Comparison of ENCODE assay signal across 18 cellular contexts in genomic region chr1:996851-997727, GRCh38. TPM values are rescaled to one million over a fixed set of nuclear protein-coding genes. Genes with fewer than 3 reads are reported as not detected.
A peak's percentile ranks its signal among the peaks of the same experiment; 100 is the strongest.
DNase-seq lines count a peak whose midpoint lies in the region; ATAC-seq, FAIRE-seq and TF ChIP-seq lines count a peak whose summit lies in the region.
"Had no signal": no experiment of that assay in that cellular context is flagged by ENCODE, and none has a peak within 500 bp of the region (broad histone marks: within the 10 kb centered on the region; RNA-seq: fewer than 3 reads in every experiment).

No MANE protein-coding gene starts in this region.

- no peak overlapping the region for H3K27ac Mint-ChIP-seq in activated naive CD4-positive, alpha-beta T cell treated with anti-CD3 and anti-CD28 coated beads, Interleukin-2, amount 10 ng/mL, durations not matched to agents 7 days and 5 days
- no peak overlapping the region for H3K27ac Mint-ChIP-seq in activated naive CD4-positive, alpha-beta T cell treated with anti-CD3 and anti-CD28 coated beads, Interleukin-2, amount 50 U/mL, for 72 hours
- H3K27ac Mint-ChIP-seq in stimulated activated naive B cell treated with anti-CD40 and anti-IgM and Interleukin-4, amounts not matched to agents 10 μg/mL and 1 μg/mL and 100 μg/mL, for 72 hours = peak overlapping the region; percentile 62
- H3K27ac Mint-ChIP-seq: activated naive CD8-positive, alpha-beta T cell treated with anti-CD3 and anti-CD28 coated beads, Interleukin-2, amount 10 ng/mL, durations not matched to agents 7 days and 5 days had no signal

- intact Hi-C loops in kidney (cut with DNase I) = no loop called here

- H3K27ac ChIP-seq in RWPE2 (ENCODE audit: poor library complexity, severe bottlenecking) (no peak overlapping the region), kidney (ENCODE audit: low read depth in 2 of 2, low read length in 2 of 2) (no peak overlapping the region)
- H3K27ac ChIP-seq: GM23248, PC-9 had no signal

- peak; percentile 19 for DNase-seq in activated naive CD4-positive, alpha-beta T cell treated with anti-CD3 and anti-CD28 coated beads, Interleukin-2, amount 10 ng/mL, durations not matched to agents 7 days and 5 days
- DNase-seq in activated naive CD4-positive, alpha-beta T cell treated with anti-CD3 and anti-CD28 coated beads, Interleukin-2, amount 50 U/mL, for 72 hours (ENCODE audit: low spot score in 2 of 2) = no peak
- DNase-seq in RWPE2 (ENCODE audit: low spot score) (peak; percentile 57), kidney (peak; percentile 70), GM20000 (ENCODE audit: low spot score) (no peak), HuH-7.5 (ENCODE audit: low spot score) (no peak), KBM-7 (no peak)
- no peak for DNase-seq in stimulated activated naive B cell treated with anti-CD40 and anti-IgM and Interleukin-4, amounts not matched to agents 10 μg/mL and 1 μg/mL and 100 μg/mL, for 72 hours
- DNase-seq: activated naive CD8-positive, alpha-beta T cell treated with anti-CD3 and anti-CD28 coated beads, Interleukin-2, amount 10 ng/mL, durations not matched to agents 7 days and 5 days; GM23248; KG1; NCI-H1436; NCI-H446; PC-9; stimulated activated CD4-positive, alpha-beta T cell treated with anti-CD3 and anti-CD28 coated beads, Interleukin-4, amount 100 ng/mL, for 1 hour; SW 1271 had no signal

- no peak for FAIRE-seq in kidney (lab: Jason Lieb, UNC)

- H3K36me3 ChIP-seq in RWPE2 (ENCODE audit: low read depth) (no peaks in the 10 kb centered on the region), kidney (ENCODE audit: control insufficient read depth in 1 of 2, insufficient read depth in 2 of 2, low read length in 2 of 2) (no peaks in the 10 kb centered on the region)

- in situ Hi-C loops in KBM-7 (cut with MboI; ENCODE audit: low pct_unique_long_range_greater_than_20kb, low sequenced_read_pairs) = no loop called here

- H3K4me1 Mint-ChIP-seq in activated naive CD4-positive, alpha-beta T cell treated with anti-CD3 and anti-CD28 coated beads, Interleukin-2, amount 10 ng/mL, durations not matched to agents 7 days and 5 days = peaks cover 11% of the 10 kb centered on the region
- H3K4me1 Mint-ChIP-seq in stimulated activated naive B cell treated with anti-CD40 and anti-IgM and Interleukin-4, amounts not matched to agents 10 μg/mL and 1 μg/mL and 100 μg/mL, for 72 hours = peaks cover 11 to 25% of the 10 kb centered on the region in 2 donors

- TF ChIP-seq CTCF in RWPE2 (IDR thresholded peaks at IDR 0.05; ENCODE audit: poor library complexity, severe bottlenecking) = no peak
- no peak for TF ChIP-seq CTCF in kidney (IDR thresholded peaks at IDR 0.05; ENCODE audit: borderline replicate concordance, extremely low read depth, insufficient read depth)
- no peak for TF ChIP-seq CTCF in GM20000 (IDR thresholded peaks at IDR 0.05; ENCODE audit: extremely low read depth, missing control alignments)

- ATAC-seq in activated naive CD4-positive, alpha-beta T cell treated with anti-CD3 and anti-CD28 coated beads, Interleukin-2, amount 50 U/mL, for 72 hours = no peak
- ATAC-seq in RWPE2 (ENCODE audit: low read depth) = no peak
- ATAC-seq in stimulated activated naive B cell treated with anti-CD40 and anti-IgM and Interleukin-4, amounts not matched to agents 10 μg/mL and 1 μg/mL and 100 μg/mL, for 72 hours (replicated peaks) = no peak

- no peak overlapping the region for H3K4me3 Mint-ChIP-seq in activated naive CD4-positive, alpha-beta T cell treated with anti-CD3 and anti-CD28 coated beads, Interleukin-2, amount 10 ng/mL, durations not matched to agents 7 days and 5 days
- H3K4me3 Mint-ChIP-seq in stimulated activated naive B cell treated with anti-CD40 and anti-IgM and Interleukin-4, amounts not matched to agents 10 μg/mL and 1 μg/mL and 100 μg/mL, for 72 hours = peak overlapping the region in 1 of 2 donors; percentile 8
- H3K4me3 Mint-ChIP-seq: activated naive CD8-positive, alpha-beta T cell treated with anti-CD3 and anti-CD28 coated beads, Interleukin-2, amount 10 ng/mL, durations not matched to agents 7 days and 5 days had no signal

- H3K27me3 Mint-ChIP-seq in activated naive CD4-positive, alpha-beta T cell treated with anti-CD3 and anti-CD28 coated beads, Interleukin-2, amount 10 ng/mL, durations not matched to agents 7 days and 5 days = peaks cover 87% of the 10 kb centered on the region
- H3K27me3 Mint-ChIP-seq in stimulated activated naive B cell treated with anti-CD40 and anti-IgM and Interleukin-4, amounts not matched to agents 10 μg/mL and 1 μg/mL and 100 μg/mL, for 72 hours = peaks cover 38 to 65% of the 10 kb centered on the region in 2 donors

- H3K9me3 Mint-ChIP-seq in activated naive CD4-positive, alpha-beta T cell treated with anti-CD3 and anti-CD28 coated beads, Interleukin-2, amount 10 ng/mL, durations not matched to agents 7 days and 5 days = peaks cover 4% of the 10 kb centered on the region
- H3K9me3 Mint-ChIP-seq in activated naive CD4-positive, alpha-beta T cell treated with anti-CD3 and anti-CD28 coated beads, Interleukin-2, amount 50 U/mL, for 72 hours = peaks cover 1 to 3% of the 10 kb centered on the region in 2 donors
- H3K9me3 Mint-ChIP-seq in stimulated activated naive B cell treated with anti-CD40 and anti-IgM and Interleukin-4, amounts not matched to agents 10 μg/mL and 1 μg/mL and 100 μg/mL, for 72 hours = peaks cover under 1 to 3% of the 10 kb centered on the region in 2 donors

- no peaks in the 10 kb centered on the region for H3K36me3 Mint-ChIP-seq in activated naive CD4-positive, alpha-beta T cell treated with anti-CD3 and anti-CD28 coated beads, Interleukin-2, amount 10 ng/mL, durations not matched to agents 7 days and 5 days
- H3K36me3 Mint-ChIP-seq in activated naive CD4-positive, alpha-beta T cell treated with anti-CD3 and anti-CD28 coated beads, Interleukin-2, amount 50 U/mL, for 72 hours = peaks cover 0 to 10% of the 10 kb centered on the region in 2 donors
- no peaks in the 10 kb centered on the region for H3K36me3 Mint-ChIP-seq in stimulated activated naive B cell treated with anti-CD40 and anti-IgM and Interleukin-4, amounts not matched to agents 10 μg/mL and 1 μg/mL and 100 μg/mL, for 72 hours

- H3K27me3 ChIP-seq in RWPE2 (ENCODE audit: insufficient read depth, poor library complexity, severe bottlenecking) = no peaks in the 10 kb centered on the region

- H3K9ac ChIP-seq in kidney (ENCODE audit: low read length in 2 of 2) = no peak overlapping the region
- H3K9ac ChIP-seq: GM23248 had no signal

- H3K9me3 ChIP-seq in RWPE2 (ENCODE audit: severe bottlenecking) (no peaks in the 10 kb centered on the region), kidney (ENCODE audit: control insufficient read depth in 1 of 2, low read length in 2 of 2) (no peaks in the 10 kb centered on the region)

- H3K4me3 ChIP-seq in RWPE2 (ENCODE audit: severe bottlenecking) (no peak overlapping the region), kidney (ENCODE audit: low read length in 2 of 2) (no peak overlapping the region)
- H3K4me3 ChIP-seq: GM23248, PC-9 had no signal

- CTCF ChIA-PET in activated naive CD4-positive, alpha-beta T cell treated with anti-CD3 and anti-CD28 coated beads, Interleukin-2, amount 10 ng/mL, durations not matched to agents 7 days and 5 days (lab: Charles Lee) = interaction anchor here (1.4 kb wide), 2 partner anchors 13 to 125 kb away, joined by 3 to 5 read pairs; no protein-coding TSS in a partner anchor

- H3K4me1 ChIP-seq in RWPE2 (ENCODE audit: insufficient read depth, poor library complexity, severe bottlenecking) (peaks cover 5% of the 10 kb centered on the region), kidney (ENCODE audit: control insufficient read depth in 1 of 2, insufficient read depth in 1 of 2, low read depth in 1 of 2, low read length in 2 of 2) (peaks cover 0 to 7% of the 10 kb centered on the region in 2 donors)

RNA-seq across cellular contexts. Expression of gene HES4, which starts 2.8 kb away (rescaled TPM):
- total RNA-seq in activated naive CD4-positive, alpha-beta T cell treated with anti-CD3 and anti-CD28 coated beads, Interleukin-2, amount 50 U/mL, for 72 hours = 1 to 10 TPM; 3.2 to 4.4 TPM
- total RNA-seq in kidney = 32.0 TPM
- 15.8 TPM for polyA plus RNA-seq in kidney (ENCODE audit: insufficient read depth, low read depth, low replicate concordance)

RNA-seq across cellular contexts. Expression of gene PERM1, which starts 15.2 kb away (rescaled TPM):
- not detected for total RNA-seq in activated naive CD4-positive, alpha-beta T cell treated with anti-CD3 and anti-CD28 coated beads, Interleukin-2, amount 50 U/mL, for 72 hours
- 0.25 TPM for total RNA-seq in kidney
- 0.86 TPM for polyA plus RNA-seq in kidney (ENCODE audit: insufficient read depth, low read depth, low replicate concordance)
- total RNA-seq: activated naive CD8-positive, alpha-beta T cell treated with anti-CD3 and anti-CD28 coated beads, Interleukin-2, amount 10 ng/mL, durations not matched to agents 7 days and 5 days; epithelial cell of proximal tubule; GM23248 had no signal

RNA-seq across cellular contexts. Expression of gene ISG15, which starts 16.2 kb away (rescaled TPM):
- 10 to 100 TPM; 91.6 to 97.5 TPM for total RNA-seq in activated naive CD4-positive, alpha-beta T cell treated with anti-CD3 and anti-CD28 coated beads, Interleukin-2, amount 50 U/mL, for 72 hours
- total RNA-seq in kidney = 23.9 TPM
- polyA plus RNA-seq in kidney (ENCODE audit: insufficient read depth, low read depth, low replicate concordance) = 65.9 TPM

RNA-seq across cellular contexts. Expression of gene AGRN, which starts 22.8 kb away (rescaled TPM):
- total RNA-seq in activated naive CD4-positive, alpha-beta T cell treated with anti-CD3 and anti-CD28 coated beads, Interleukin-2, amount 50 U/mL, for 72 hours = 10 to 100 TPM; 44.5 to 79.9 TPM
- 261 TPM for total RNA-seq in kidney
- 78.5 TPM for polyA plus RNA-seq in kidney (ENCODE audit: insufficient read depth, low read depth, low replicate concordance)

RNA-seq across cellular contexts. Expression of gene PLEKHN1, which starts 30.8 kb away (rescaled TPM):
- total RNA-seq in activated naive CD4-positive, alpha-beta T cell treated with anti-CD3 and anti-CD28 coated beads, Interleukin-2, amount 50 U/mL, for 72 hours = 1 to 10 TPM; 1.9 to 5.0 TPM
- total RNA-seq in kidney = 14.3 TPM
- polyA plus RNA-seq in kidney (ENCODE audit: insufficient read depth, low read depth, low replicate concordance) = not detected
- total RNA-seq: cerebellum had no signal

Comparison
In these comparisons a context has a peak if more than half of its experiments do, and no peak if none do; other contexts are left out.
1. DNase-seq: peak in activated naive CD4-positive, alpha-beta T cell treated with anti-CD3 and anti-CD28 coated beads, Interleukin-2, amount 10 ng/mL, durations not matched to agents 7 days and 5 days (single experiment), RWPE2 (single experiment) and kidney (single experiment); none in activated naive CD4-positive, alpha-beta T cell treated with anti-CD3 and anti-CD28 coated beads, Interleukin-2, amount 50 U/mL, for 72 hours (0 of 2), stimulated activated naive B cell treated with anti-CD40 and anti-IgM and Interleukin-4, amounts not matched to agents 10 μg/mL and 1 μg/mL and 100 μg/mL, for 72 hours (single experiment), GM20000 (single experiment), HuH-7.5 (single experiment) and KBM-7 (single experiment).